Comparison of ENCODE assay signal across 1 cellular context in genomic region chr16:23823475-23824407, GRCh38.
TF ChIP-seq lines count a peak whose summit lies in the region.

No MANE protein-coding gene starts in this region.

TF ChIP-seq in K562, 482 proteins besides CTCF, POLR2A, EP300 and RAD21 (continued from another document and continues in another):
- TF ChIP-seq ZNF512 (tag; IDR thresholded peaks at IDR 0.05) (peak; percentile 91), ZNF445 (CRISPR knock-in tag; IDR thresholded peaks at IDR 0.05; ENCODE audit: low read depth) (no peak), SUPT5H (IDR thresholded peaks at IDR 0.05) (no peak), NCOR1 (IDR thresholded peaks at IDR 0.05) (no peak), ZBTB9 (CRISPR knock-in tag; IDR thresholded peaks at IDR 0.05) (no peak), PRDM10 (IDR thresholded peaks at IDR 0.05; ENCODE audit: partially characterized antibody) (peak; percentile 93), TOE1 (IDR thresholded peaks at IDR 0.05; ENCODE audit: borderline replicate concordance) (no peak), TOE1 (CRISPR knock-in tag; IDR thresholded peaks at IDR 0.05; ENCODE audit: borderline replicate concordance, low read depth) (no peak), ZFP91 (CRISPR knock-in tag; IDR thresholded peaks at IDR 0.05) (peak; percentile 66), ETV1 (tag; conservative IDR thresholded peaks at IDR 0.05; ENCODE audit: low read depth) (peak; percentile 65), CBFA2T3 (IDR thresholded peaks at IDR 0.05) (no peak), BDP1 (IDR thresholded peaks at IDR 0.05; ENCODE audit: insufficient read depth, insufficient read length) (no peak), CBFB (CRISPR knock-in tag; IDR thresholded peaks at IDR 0.05) (no peak), FOXP1 (CRISPR knock-in tag; IDR thresholded peaks at IDR 0.05) (no peak), ZSCAN32 (CRISPR knock-in tag; IDR thresholded peaks at IDR 0.05) (no peak), PYGO2 (tag; IDR thresholded peaks at IDR 0.05) (no peak), ATF4 (CRISPR knock-in tag; IDR thresholded peaks at IDR 0.05) (no peak), ZNF23 (CRISPR knock-in tag; IDR thresholded peaks at IDR 0.05) (no peak), NFE2 (IDR thresholded peaks at IDR 0.05; ENCODE audit: low read depth) (no peak), TAF15 (IDR thresholded peaks at IDR 0.05; ENCODE audit: low read depth, low read length) (no peak), CBX2 (IDR thresholded peaks at IDR 0.05; ENCODE audit: insufficient read depth, low read length, poor library complexity, severe bottlenecking) (no peak), PPARD (CRISPR knock-in tag; IDR thresholded peaks at IDR 0.05) (no peak), BACH1 (tag; IDR thresholded peaks at IDR 0.05) (no peak), CREBBP (IDR thresholded peaks at IDR 0.05; ENCODE audit: low read depth, low read length) (no peak), EHMT2 (IDR thresholded peaks at IDR 0.05) (no peak), SRSF7 (optimal IDR thresholded peaks at IDR 0.05; ENCODE audit: low read depth, low read length) (no peak), ZC3H8 (IDR thresholded peaks at IDR 0.05) (no peak), ZBTB26 (CRISPR knock-in tag; IDR thresholded peaks at IDR 0.05) (no peak), ZNF263 (CRISPR knock-in tag; IDR thresholded peaks at IDR 0.05; ENCODE audit: borderline replicate concordance) (no peak), PKNOX1 (IDR thresholded peaks at IDR 0.05) (no peak), ARID4B (CRISPR knock-in tag; IDR thresholded peaks at IDR 0.05) (no peak), ZNF408 (CRISPR knock-in tag; IDR thresholded peaks at IDR 0.05; ENCODE audit: low read depth) (no peak), HEY1 (CRISPR knock-in tag; IDR thresholded peaks at IDR 0.05; ENCODE audit: borderline replicate concordance) (no peak), CHD1 (IDR thresholded peaks at IDR 0.05; ENCODE audit: low read length) (no peak), HMG20A (CRISPR knock-in tag; conservative IDR thresholded peaks at IDR 0.05) (no peak), ZNF395 (CRISPR knock-in tag; IDR thresholded peaks at IDR 0.05) (no peak; the same call in 1 of the 2 replicates), NFYB (IDR thresholded peaks at IDR 0.05; ENCODE audit: extremely low read depth, insufficient read length) (no peak), ZBTB2 (IDR thresholded peaks at IDR 0.05) (0 out of 2 replicates have a peak, but pooled peaks have one; percentile 29), PURB (CRISPR knock-in tag; IDR thresholded peaks at IDR 0.05; ENCODE audit: low read depth) (no peak), SRSF1 (IDR thresholded peaks at IDR 0.05; ENCODE audit: low read depth, low read length) (no peak), MTA3 (IDR thresholded peaks at IDR 0.05; ENCODE audit: borderline replicate concordance) (no peak), ZNF124 (CRISPR knock-in tag; IDR thresholded peaks at IDR 0.05) (no peak), THRAP3 (IDR thresholded peaks at IDR 0.05; ENCODE audit: borderline replicate concordance) (no peak), ZEB2 (IDR thresholded peaks at IDR 0.05) (no peak), E2F6 (IDR thresholded peaks at IDR 0.05; ENCODE audit: borderline replicate concordance in 1 of 2, extremely low read depth in 1 of 2, insufficient read depth in 1 of 2, insufficient read length in 1 of 2, low read depth in 1 of 2, low read length in 1 of 2, poor library complexity in 1 of 2, severe bottlenecking in 1 of 2) (peak; percentile 66 to 96), NBN (IDR thresholded peaks at IDR 0.05; ENCODE audit: low read depth) (peak; percentile 50; the same call in 1 of the 2 replicates), GATAD2A (IDR thresholded peaks at IDR 0.05) (no peak), NCOA4 (IDR thresholded peaks at IDR 0.05; ENCODE audit: partially characterized antibody) (no peak)
